ENCODE assay signal across 8 cellular contexts in genomic region chr11:77188912-77189491, GRCh38.
A peak's percentile ranks its signal among the peaks of the same experiment; 100 is the strongest.
DNase-seq lines count a peak whose midpoint lies in the region; ATAC-seq, FAIRE-seq and TF ChIP-seq lines count a peak whose summit lies in the region.
"Had no signal": no experiment of that assay in that cellular context is flagged by ENCODE, and none has a peak within 500 bp of the region (broad histone marks: within the 10 kb centered on the region; RNA-seq: fewer than 3 reads in every experiment).

No MANE protein-coding gene starts in this region.

- no peak for ATAC-seq in GM18867 (IDR thresholded peaks at IDR 0.05; ENCODE audit: unreplicated experiment)

- H3K4me1 ChIP-seq in kidney (ENCODE audit: control insufficient read depth in 1 of 2, insufficient read depth in 1 of 2, low read depth in 1 of 2, low read length in 2 of 2) = peaks cover 0 to 7% of the 10 kb centered on the region in 2 donors

- FAIRE-seq in kidney (lab: Jason Lieb, UNC) = no peak

- peak; percentile 100 for DNase-seq in DMS53 (lab: John Stamatoyannopoulos, UW)
- peak; percentile 73 for DNase-seq in HT-29 (ENCODE audit: low spot score)
- DNase-seq in NCI-H69 (lab: John Stamatoyannopoulos, UW) = peak; percentile 94
- DNase-seq in kidney = peak; percentile 69
- no peak for DNase-seq in SKM-1 treated with dmso at 0.1 percent for 144 hours (lab: John Stamatoyannopoulos, UW; ENCODE audit: unreplicated experiment)
- DNase-seq in T-helper 2 cell = no peak
- DNase-seq: SIG-M5 had no signal

- H3K9ac ChIP-seq in kidney (ENCODE audit: low read length in 2 of 2) = no peak overlapping the region

- no peak overlapping the region for H3K27ac ChIP-seq in kidney (ENCODE audit: low read depth in 2 of 2, low read length in 2 of 2)

- H3K36me3 ChIP-seq in kidney (ENCODE audit: control insufficient read depth in 1 of 2, insufficient read depth in 2 of 2, low read length in 2 of 2) = no peaks in the 10 kb centered on the region

- H3K4me3 ChIP-seq in kidney (ENCODE audit: low read length in 2 of 2) = no peak overlapping the region

- H3K9me3 ChIP-seq in kidney (ENCODE audit: control insufficient read depth in 1 of 2, low read length in 2 of 2) = no peaks in the 10 kb centered on the region

- intact Hi-C loops in kidney (cut with DNase I) = no loop called here

- TF ChIP-seq CTCF in kidney (IDR thresholded peaks at IDR 0.05; ENCODE audit: borderline replicate concordance, extremely low read depth, insufficient read depth) = no peak

Comparison
In these comparisons a context has a peak if more than half of its experiments do, and no peak if none do; other contexts are left out.
1. DNase-seq: peak in DMS53 (single experiment), HT-29 (single experiment), NCI-H69 (single experiment) and kidney (single experiment); none in SKM-1 treated with dmso at 0.1 percent for 144 hours (single experiment) and T-helper 2 cell (0 of 5).